ENCODE assay signal across 8 cellular contexts in the genomic region with DNA sequence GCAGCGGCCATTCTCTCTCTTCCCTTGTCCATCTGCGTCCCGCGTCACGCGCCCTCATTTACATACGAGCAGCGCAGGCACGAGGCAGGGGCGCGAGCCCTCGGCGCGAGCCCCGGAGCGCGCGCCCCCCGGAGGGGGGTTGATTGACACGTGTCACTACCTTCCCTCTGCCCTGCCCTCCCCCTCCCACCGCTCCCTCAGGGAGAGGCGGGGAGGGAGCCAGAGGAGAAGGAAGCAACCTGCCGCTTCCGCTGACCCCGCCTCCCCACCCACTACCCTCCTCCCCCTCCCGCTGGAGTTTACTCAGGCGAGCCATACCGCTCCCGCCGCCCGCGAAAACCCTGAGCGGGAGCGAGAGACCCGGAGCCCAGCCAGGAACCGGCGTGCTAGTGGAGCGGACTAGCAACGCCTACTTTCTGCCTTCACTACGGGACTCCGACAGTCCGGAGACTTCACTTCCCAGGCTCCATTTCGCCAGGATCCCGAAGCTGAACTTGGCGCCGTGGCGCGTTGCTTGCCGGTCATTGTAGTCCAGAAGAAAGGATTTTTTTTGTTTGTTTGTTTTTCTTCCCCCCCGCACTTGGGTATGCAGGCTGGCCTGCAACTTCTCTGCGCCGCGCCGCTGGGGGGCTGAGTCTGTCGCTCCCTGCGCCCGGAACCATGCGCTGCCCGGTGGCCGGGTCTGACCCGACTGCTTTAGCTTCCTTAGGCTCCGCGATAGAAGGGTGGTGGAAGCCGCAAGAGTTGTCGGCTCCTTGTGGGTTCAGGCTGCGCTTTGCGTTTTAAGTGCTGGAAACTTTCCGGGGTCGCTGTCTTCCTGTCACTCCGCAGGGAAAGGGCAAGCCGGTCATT. TPM values are rescaled to one million over a fixed set of nuclear protein-coding genes. Genes with fewer than 3 reads are reported as not detected.
DNase-seq lines count a peak whose midpoint lies in the region; ATAC-seq, FAIRE-seq and TF ChIP-seq lines count a peak whose summit lies in the region.

A gene (minus strand): TSS at position 36 of the 852 bp plus-strand sequence. CDS start 4 bp downstream, at position 32.

- no peaks in the 10 kb centered on the region for H3K4me1 ChIP-seq in kidney (ENCODE audit: control insufficient read depth in 1 of 2, insufficient read depth in 1 of 2, low read depth in 1 of 2, low read length in 2 of 2)

- H3K9ac ChIP-seq in kidney (ENCODE audit: low read length in 2 of 2), result peak within 1 kb of the TSS; percentile 76 to 84

- peak within 1 kb of the TSS; percentile 87 to 92 for H3K27ac ChIP-seq in kidney (ENCODE audit: low read depth in 2 of 2, low read length in 2 of 2)

- H3K4me3 Mint-ChIP-seq in chondrocyte (ENCODE audit: unreplicated experiment), result peak within 1 kb of the TSS; percentile 92

- peak; percentile 73 for FAIRE-seq in kidney (lab: Jason Lieb, UNC)

- peaks cover 2% of the 10 kb centered on the region for H3K27me3 Mint-ChIP-seq in chondrocyte (ENCODE audit: low read depth)

- H3K9me3 Mint-ChIP-seq in chondrocyte (ENCODE audit: low read depth), result no peaks in the 10 kb centered on the region

- peaks cover 20% of the 10 kb centered on the region for H3K4me1 Mint-ChIP-seq in chondrocyte (ENCODE audit: low read depth)

- H3K9me3 ChIP-seq in kidney (ENCODE audit: control insufficient read depth in 1 of 2, low read length in 2 of 2), result no peaks in the 10 kb centered on the region

- intact Hi-C loops in kidney (cut with DNase I), result no loop called here

- ATAC-seq in GM19025 (IDR thresholded peaks at IDR 0.05; ENCODE audit: low read depth, unreplicated experiment) (peak; percentile 64), HG03354 (IDR thresholded peaks at IDR 0.05; ENCODE audit: poor library complexity, severe bottlenecking, unreplicated experiment) (peak; percentile 81)

- DNase-seq in AG20443 (ENCODE audit: low spot score) (peak; percentile 94), NCI-H446 treated with DMSO at 0.1 percent for 48 hours (lab: John Stamatoyannopoulos, UW) (peak; percentile 91), chondrocyte (ENCODE audit: low spot score) (peak; percentile 97), kidney (peak; percentile 97)
- peak; percentile 73 for DNase-seq in activated CD4-positive, alpha-beta T cell treated with anti-CD3 and anti-CD28 coated beads for 1 hour
- DNase-seq in stimulated activated CD4-positive, alpha-beta T cell treated with anti-CD3 and anti-CD28 coated beads, Interleukin-15, amount 100 ng/mL, for 24 hours, result peak; percentile 92

- H3K36me3 Mint-ChIP-seq in chondrocyte (ENCODE audit: low read depth), result no peaks in the 10 kb centered on the region

- no peaks in the 10 kb centered on the region for H3K36me3 ChIP-seq in kidney (ENCODE audit: control insufficient read depth in 1 of 2, insufficient read depth in 2 of 2, low read length in 2 of 2)

- TF ChIP-seq CTCF in chondrocyte (IDR thresholded peaks at IDR 0.05) (peak; percentile 34), kidney (IDR thresholded peaks at IDR 0.05; ENCODE audit: borderline replicate concordance, extremely low read depth, insufficient read depth) (no peak)

- H3K4me3 ChIP-seq in kidney (ENCODE audit: low read length in 2 of 2), result peak within 1 kb of the TSS; percentile 87 to 90

- peak within 1 kb of the TSS; percentile 97 for H3K27ac Mint-ChIP-seq in chondrocyte (ENCODE audit: unreplicated experiment)

RNA-seq across cellular contexts. Expression of the gene that starts here (rescaled TPM):
- total RNA-seq in chondrocyte (8.9 to 9.1 TPM (median 9.0 TPM) in 3 replicates), kidney (13.7 TPM)
- polyA plus RNA-seq in kidney (ENCODE audit: insufficient read depth, low read depth, low replicate concordance), result 2.8 TPM

Comparison
In these comparisons a context has a peak if more than half of its experiments do, and no peak if none do; other contexts are left out.
1. Peak in every context shown above with its lines: DNase-seq, ATAC-seq, H3K4me3 ChIP-seq and H3K27ac ChIP-seq.